Comparison of ENCODE assay signal across 10 cellular contexts in genomic region chr4:53592686-53593641, GRCh38. TPM values are rescaled to one million over a fixed set of nuclear protein-coding genes. Genes with fewer than 3 reads are reported as not detected.
A peak's percentile ranks its signal among the peaks of the same experiment; 100 is the strongest.
DNase-seq lines count a peak whose midpoint lies in the region; ATAC-seq and TF ChIP-seq lines count a peak whose summit lies in the region.
"Had no signal": no experiment of that assay in that cellular context is flagged by ENCODE, and none has a peak within 500 bp of the region (broad histone marks: within the 10 kb centered on the region; RNA-seq: fewer than 3 reads in every experiment).

No MANE protein-coding gene starts in this region.

- no peaks in the 10 kb centered on the region for H3F3A ChIP-seq in smooth muscle cell (ENCODE audit: low read depth)

- H3K9me3 ChIP-seq in HUES6 (ENCODE audit: control insufficient read depth, insufficient read depth, low read depth, low read length) (no peaks in the 10 kb centered on the region), iPS-18a (ENCODE audit: control insufficient read depth, low read depth, low read length) (no peaks in the 10 kb centered on the region), smooth muscle cell (replicated peaks; ENCODE audit: low read depth) (no peaks in the 10 kb centered on the region)

- TF ChIP-seq CTCF in smooth muscle cell (IDR thresholded peaks at IDR 0.05; ENCODE audit: borderline replicate concordance, insufficient read depth, poor library complexity, severe bottlenecking): no peak

- H3K9ac ChIP-seq in HUES6 (ENCODE audit: low read length): peak overlapping the region; percentile 5
- peak overlapping the region; percentile 44 for H3K9ac ChIP-seq in iPS-18a (ENCODE audit: low read length)
- peak overlapping the region; percentile 84 for H3K9ac ChIP-seq in smooth muscle cell (ENCODE audit: low read depth)

- no peaks in the 10 kb centered on the region for H3K79me2 ChIP-seq in smooth muscle cell (ENCODE audit: low read depth)

- no peak for ATAC-seq in GM19328 (IDR thresholded peaks at IDR 0.05; ENCODE audit: unreplicated experiment)

- peak overlapping the region; percentile 29; the same call in 1 of the 2 replicates for H3K27ac ChIP-seq in HUES6 (ENCODE audit: low read depth, low read length)
- H3K27ac ChIP-seq in iPS-18a (ENCODE audit: low read length): peak overlapping the region; percentile 43
- peak overlapping the region; percentile 93 for H3K27ac ChIP-seq in smooth muscle cell (ENCODE audit: low read depth)

- H2AFZ ChIP-seq in smooth muscle cell (ENCODE audit: low read depth): peak overlapping the region; percentile 88

- peak overlapping the region; percentile 91 for H3K4me2 ChIP-seq in smooth muscle cell

- WGBS in smooth muscle cell (ENCODE audit: low lambda C conversion rate): 8% methylated on average over 19 of the region's 21 CpGs

- H4K20me1 ChIP-seq in smooth muscle cell (ENCODE audit: low read depth): no peaks in the 10 kb centered on the region

- H3K4me1 ChIP-seq in HUES6 (ENCODE audit: control insufficient read depth, insufficient read depth, low read length): peaks cover 29% of the 10 kb centered on the region
- peaks cover 23% of the 10 kb centered on the region for H3K4me1 ChIP-seq in iPS-18a (ENCODE audit: control insufficient read depth, low read depth, low read length)
- H3K4me1 ChIP-seq in smooth muscle cell (ENCODE audit: low read depth): peaks cover 17% of the 10 kb centered on the region

- H3K36me3 ChIP-seq in HUES6 (ENCODE audit: control insufficient read depth, insufficient read depth, low read length): no peaks in the 10 kb centered on the region
- H3K36me3 ChIP-seq in iPS-18a (ENCODE audit: control insufficient read depth, low read depth, low read length): no peaks in the 10 kb centered on the region
- H3K36me3 ChIP-seq in smooth muscle cell (ENCODE audit: low read depth): no peaks in the 10 kb centered on the region

- DNase-seq in astrocyte of the hippocampus (ENCODE audit: low read depth, low spot score): peak; percentile 58
- DNase-seq in smooth muscle cell (lab: John Stamatoyannopoulos, UW; ENCODE audit: unreplicated experiment): peak; percentile 6
- DNase-seq in SHP77 (lab: John Stamatoyannopoulos, UW): no peak
- no peak for DNase-seq in DMS 273 treated with DMSO at 0.1 percent for 48 hours (lab: John Stamatoyannopoulos, UW)
- no peak for DNase-seq in NK-92 treated with Interleukin-12 subunit alpha and Interleukin-12 subunit beta, amount 100 ng/mL, for 24 hours (lab: John Stamatoyannopoulos, UW)
- DNase-seq: NCI-H187, posterior cingulate gyrus had no signal

- peak overlapping the region; percentile 51 for H3K4me3 ChIP-seq in HUES6 (ENCODE audit: low read depth, low read length)
- peak overlapping the region; percentile 56 for H3K4me3 ChIP-seq in iPS-18a (ENCODE audit: low read length)
- H3K4me3 ChIP-seq in smooth muscle cell: peak overlapping the region; percentile 66

- H3K27me3 ChIP-seq in HUES6 (ENCODE audit: control insufficient read depth, insufficient read depth, low read length): no peaks in the 10 kb centered on the region
- H3K27me3 ChIP-seq in iPS-18a (ENCODE audit: control insufficient read depth, insufficient read depth, low read length): no peaks in the 10 kb centered on the region
- H3K27me3 ChIP-seq in smooth muscle cell (ENCODE audit: low read depth): no peaks in the 10 kb centered on the region

RNA-seq across cellular contexts. Expression of gene LNX1, which starts 1.7 kb away (rescaled TPM):
- 4.3 and 4.6 TPM in 2 replicates for total RNA-seq in smooth muscle cell
- 2.3 and 3.5 TPM in 2 replicates for polyA plus RNA-seq in smooth muscle cell

Comparison
In these comparisons a context has a peak if more than half of its experiments do, and no peak if none do; other contexts are left out.
1. H3K27ac ChIP-seq: peak in every context shown above with its lines; median percentile 93 in smooth muscle cell; 43 in iPS-18a; 29 in HUES6.
2. H3K9ac ChIP-seq: peak in every context shown above with its lines; median percentile 84 in smooth muscle cell; 44 in iPS-18a; 5 in HUES6.
3. DNase-seq: peak in astrocyte of the hippocampus (single experiment) and smooth muscle cell (single experiment); none in SHP77 (0 of 2), DMS 273 treated with DMSO at 0.1 percent for 48 hours (single experiment) and NK-92 treated with Interleukin-12 subunit alpha and Interleukin-12 subunit beta, amount 100 ng/mL, for 24 hours (single experiment).
4. Peak in every context shown above with its lines, with median percentiles within 50 percentile points of each other: H3K4me3 ChIP-seq.